1 cellular context compared by ENCODE assay signal in the genomic region with DNA sequence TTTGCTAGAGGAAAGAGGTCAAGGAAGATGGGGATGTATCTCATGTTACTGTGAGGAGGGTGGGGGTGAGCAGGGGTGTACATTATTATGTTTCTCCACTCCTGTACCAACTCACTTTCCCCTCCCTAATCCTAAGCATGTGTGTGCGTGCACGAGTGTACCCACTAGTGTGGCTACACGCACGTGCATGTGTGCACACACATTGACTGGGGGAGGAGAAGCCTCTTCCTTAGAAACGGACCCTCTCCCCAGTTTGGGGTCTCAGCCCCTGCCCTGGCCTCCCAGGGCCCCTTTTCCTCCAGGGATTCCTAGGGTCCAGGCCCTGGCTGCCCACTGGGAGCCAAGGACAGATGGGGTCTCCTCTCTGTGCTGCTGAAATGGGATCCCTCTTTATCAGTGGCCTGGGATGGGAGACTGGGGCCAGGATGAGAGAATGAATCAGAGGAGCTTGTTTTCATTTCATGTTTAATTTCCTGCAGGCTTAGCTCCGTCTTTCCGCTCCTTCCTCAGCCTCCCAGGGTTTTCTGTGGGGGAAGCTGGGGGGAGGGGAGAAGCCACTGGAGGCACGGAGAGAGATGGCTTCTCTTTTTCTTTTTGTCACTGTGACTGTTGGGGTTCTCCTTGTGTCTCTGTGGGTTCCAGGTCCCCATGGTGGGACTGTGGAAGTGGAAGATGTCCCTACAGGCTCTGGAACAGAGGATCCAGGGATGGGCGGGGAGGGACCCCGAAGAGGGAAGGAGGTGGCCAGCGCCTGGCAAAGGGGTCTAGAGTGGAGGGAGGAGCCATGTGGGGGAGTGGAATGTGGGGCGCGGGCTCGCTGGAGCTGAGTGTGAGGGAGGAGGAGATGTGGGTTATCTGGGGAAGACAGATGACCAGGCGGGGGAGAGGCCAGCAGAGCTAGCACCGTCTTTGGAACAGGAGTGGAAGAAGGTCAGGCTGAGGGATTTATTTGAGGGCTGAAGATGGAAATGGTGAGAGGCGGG.
TF ChIP-seq lines count a peak whose summit lies in the region.

No MANE protein-coding gene starts in this region.

TF ChIP-seq in WTC11, 78 proteins besides CTCF, POLR2A, EP300 and RAD21 (continued from another document):
- TF ChIP-seq, protein P1, sequence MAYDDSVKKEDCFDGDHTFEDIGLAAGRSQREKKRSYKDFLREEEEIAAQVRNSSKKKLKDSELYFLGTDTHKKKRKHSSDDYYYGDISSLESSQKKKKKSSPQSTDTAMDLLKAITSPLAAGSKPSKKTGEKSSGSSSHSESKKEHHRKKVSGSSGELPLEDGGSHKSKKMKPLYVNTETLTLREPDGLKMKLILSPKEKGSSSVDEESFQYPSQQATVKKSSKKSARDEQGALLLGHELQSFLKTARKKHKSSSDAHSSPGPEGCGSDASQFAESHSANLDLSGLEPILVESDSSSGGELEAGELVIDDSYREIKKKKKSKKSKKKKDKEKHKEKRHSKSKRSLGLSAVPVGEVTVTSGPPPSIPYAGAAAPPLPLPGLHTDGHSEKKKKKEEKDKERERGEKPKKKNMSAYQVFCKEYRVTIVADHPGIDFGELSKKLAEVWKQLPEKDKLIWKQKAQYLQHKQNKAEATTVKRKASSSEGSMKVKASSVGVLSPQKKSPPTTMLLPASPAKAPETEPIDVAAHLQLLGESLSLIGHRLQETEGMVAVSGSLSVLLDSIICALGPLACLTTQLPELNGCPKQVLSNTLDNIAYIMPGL (CRISPR knock-in tag; IDR thresholded peaks at IDR 0.05) = no peak
- no peak for TF ChIP-seq SP1 (CRISPR knock-in tag; conservative IDR thresholded peaks at IDR 0.05)
